8 cellular contexts compared by ENCODE assay signal in genomic region chr4:125833-126232, GRCh38. TPM values are rescaled to one million over a fixed set of nuclear protein-coding genes. Genes with fewer than 3 reads are reported as not detected.
DNase-seq lines count a peak whose midpoint lies in the region; ATAC-seq and TF ChIP-seq lines count a peak whose summit lies in the region.

No MANE protein-coding gene starts in this region.

- H3K9me3 ChIP-seq in iPS-18c (ENCODE audit: control insufficient read depth, insufficient read depth, low read length) (no peaks in the 10 kb centered on the region), suprapubic skin (no peaks in the 10 kb centered on the region)

- H3K4me3 ChIP-seq in iPS-18c (ENCODE audit: insufficient read depth, low read depth, low read length) = peak overlapping the region; percentile 100
- H3K4me3 ChIP-seq in suprapubic skin = peak overlapping the region; percentile 90

- ATAC-seq in activated naive CD4-positive, alpha-beta T cell treated with anti-CD3 and anti-CD28 coated beads, Interleukin-2, amount 50 U/mL, for 72 hours = no peak
- no peak for ATAC-seq in HG02642 (IDR thresholded peaks at IDR 0.05; ENCODE audit: poor library complexity, unreplicated experiment)

- H3K4me3 Mint-ChIP-seq in activated CD4-positive, alpha-beta T cell treated with anti-CD3 and anti-CD28 coated beads, Interleukin-2, amount 10 ng/mL, durations not matched to agents 7 days and 5 days = peak overlapping the region; percentile 93

- TF ChIP-seq CTCF in suprapubic skin (IDR thresholded peaks at IDR 0.05) = no peak

- TF ChIP-seq EP300 in suprapubic skin (IDR thresholded peaks at IDR 0.05) = no peak

- no peaks in the 10 kb centered on the region for H3K27me3 Mint-ChIP-seq in activated CD4-positive, alpha-beta T cell treated with anti-CD3 and anti-CD28 coated beads, Interleukin-2, amount 10 ng/mL, durations not matched to agents 7 days and 5 days

- peaks cover 94% of the 10 kb centered on the region for H3K36me3 Mint-ChIP-seq in activated CD4-positive, alpha-beta T cell treated with anti-CD3 and anti-CD28 coated beads, Interleukin-2, amount 10 ng/mL, durations not matched to agents 7 days and 5 days (ENCODE audit: low read depth)
- H3K36me3 Mint-ChIP-seq in activated naive CD4-positive, alpha-beta T cell treated with anti-CD3 and anti-CD28 coated beads, Interleukin-2, amount 50 U/mL, for 72 hours = peaks cover 51 to 57% of the 10 kb centered on the region in 2 donors

- POLR2A ChIA-PET in activated CD4-positive, alpha-beta T cell treated with anti-CD3 and anti-CD28 coated beads, Interleukin-2, amount 10 ng/mL, durations not matched to agents 7 days and 5 days (lab: Charles Lee) = no interaction called here

- peaks cover 40% of the 10 kb centered on the region for H3K4me1 Mint-ChIP-seq in activated CD4-positive, alpha-beta T cell treated with anti-CD3 and anti-CD28 coated beads, Interleukin-2, amount 10 ng/mL, durations not matched to agents 7 days and 5 days

- peaks cover 62% of the 10 kb centered on the region for H3K9me3 Mint-ChIP-seq in activated CD4-positive, alpha-beta T cell treated with anti-CD3 and anti-CD28 coated beads, Interleukin-2, amount 10 ng/mL, durations not matched to agents 7 days and 5 days
- peaks cover 18 to 23% of the 10 kb centered on the region in 2 donors for H3K9me3 Mint-ChIP-seq in activated naive CD4-positive, alpha-beta T cell treated with anti-CD3 and anti-CD28 coated beads, Interleukin-2, amount 50 U/mL, for 72 hours

- peaks cover 16% of the 10 kb centered on the region for H3K36me3 ChIP-seq in suprapubic skin

- H3K27me3 ChIP-seq in suprapubic skin = no peaks in the 10 kb centered on the region

- WGBS in suprapubic skin = 36% methylated on average over 5 of the region's 5 CpGs

- TF ChIP-seq POLR2A in suprapubic skin (IDR thresholded peaks at IDR 0.05) = no peak

- H3K27ac Mint-ChIP-seq in activated CD4-positive, alpha-beta T cell treated with anti-CD3 and anti-CD28 coated beads, Interleukin-2, amount 10 ng/mL, durations not matched to agents 7 days and 5 days = peak overlapping the region; percentile 99
- H3K27ac Mint-ChIP-seq in activated naive CD4-positive, alpha-beta T cell treated with anti-CD3 and anti-CD28 coated beads, Interleukin-2, amount 50 U/mL, for 72 hours = peak overlapping the region; percentile 92 to 100

- CTCF ChIA-PET in activated CD4-positive, alpha-beta T cell treated with anti-CD3 and anti-CD28 coated beads, Interleukin-2, amount 10 ng/mL, durations not matched to agents 7 days and 5 days (lab: Charles Lee) = interaction anchor here (1.2 kb wide), 1 partner anchor 11 kb away, joined by 3 read pairs; no protein-coding TSS in a partner anchor

- H3K4me1 ChIP-seq in suprapubic skin = peaks cover 17% of the 10 kb centered on the region

- no peak for DNase-seq in activated CD4-positive, alpha-beta T cell treated with anti-CD3 and anti-CD28 coated beads, Interleukin-2, amount 10 ng/mL, durations not matched to agents 7 days and 5 days
- no peak for DNase-seq in activated CD4-positive, alpha-beta T cell treated with anti-CD3 and anti-CD28 coated beads for 1 hour
- DNase-seq in activated naive CD4-positive, alpha-beta T cell treated with anti-CD3 and anti-CD28 coated beads, Interleukin-2, amount 50 U/mL, for 72 hours (ENCODE audit: low spot score in 2 of 2) = no peak
- DNase-seq in suprapubic skin (ENCODE audit: low spot score in 2 of 2) (no peak), DMS153 (lab: John Stamatoyannopoulos, UW) (no peak), CD1c-positive myeloid dendritic cell (ENCODE audit: extremely low spot score) (no peak)

- H3K27ac ChIP-seq in suprapubic skin = peak overlapping the region; percentile 96

RNA-seq across cellular contexts. Expression of gene ZNF718, which starts 1.5 kb away (rescaled TPM):
- total RNA-seq in activated CD4-positive, alpha-beta T cell treated with anti-CD3 and anti-CD28 coated beads, Interleukin-2, amount 10 ng/mL, durations not matched to agents 7 days and 5 days = 10 to 100 TPM; 11.8 to 12.5 TPM
- 1 to 10 TPM; 2.6 to 8.9 TPM for total RNA-seq in activated naive CD4-positive, alpha-beta T cell treated with anti-CD3 and anti-CD28 coated beads, Interleukin-2, amount 50 U/mL, for 72 hours
- 10 to 100 TPM in 2 of 4 donors, 1 to 10 TPM in 2; 3.4 to 20.5 (median 10.1) TPM for total RNA-seq in suprapubic skin
